Comparison of ENCODE assay signal across 27 cellular contexts in genomic region chr4:182662551-182662950, GRCh38.
"Had no signal": no experiment of that assay in that cellular context is flagged by ENCODE, and none has a peak within 500 bp of the region (broad histone marks: within the 10 kb centered on the region; RNA-seq: fewer than 3 reads in every experiment).

No MANE protein-coding gene starts in this region.

- H3K27ac ChIP-seq: SJSA1 had no signal

- H3K4me1 ChIP-seq: SJSA1 had no signal

- H3K27me3 Mint-ChIP-seq: brain had no signal

- H3K4me3 Mint-ChIP-seq: activated CD4-positive, alpha-beta T cell treated with anti-CD3 and anti-CD28 coated beads, Interleukin-2, amount 10 ng/mL, durations not matched to agents 24 days and 14 days; activated CD8-positive, alpha-beta T cell treated with anti-CD3 and anti-CD28 coated beads for 36 hours; activated naive CD4-positive, alpha-beta T cell treated with anti-CD3 and anti-CD28 coated beads for 36 hours; brain; T-helper 1 cell treated with Interleukin-12 subunit alpha and Interleukin-12 subunit beta and Interleukin-4 antibody, amounts not matched to agents 30 μg/mL and 1 μg/mL, for 36 hours; T-helper 2 cell treated with Interferon-gamma antibody and Interleukin-4, amounts not matched to agents 5 μg/mL and 100 μg/mL, for 36 hours had no signal

- H3K9ac ChIP-seq: SK-N-SH had no signal

- H3K9me3 Mint-ChIP-seq: activated CD4-positive, alpha-beta T cell treated with anti-CD3 and anti-CD28 coated beads, Interleukin-2, amount 10 ng/mL, durations not matched to agents 24 days and 14 days; activated T-helper 2 cell treated with anti-CD3 and anti-CD28 coated beads, Interferon-gamma antibody, Interleukin-2, Interleukin-4, amounts not matched to agents 10 μg/mL and 5 μg/mL and 100 μg/mL, durations not matched to agents 14 hours and 24 hours and 36 hours; T-helper 1 cell treated with Interleukin-12 subunit alpha and Interleukin-12 subunit beta and Interleukin-4 antibody, amounts not matched to agents 30 μg/mL and 1 μg/mL, for 36 hours; T-helper 2 cell treated with Interferon-gamma antibody and Interleukin-4, amounts not matched to agents 5 μg/mL and 100 μg/mL, for 36 hours had no signal

- H3K4me3 ChIP-seq: K562, SJSA1 had no signal

- ATAC-seq: activated CD8-positive, alpha-beta T cell treated with anti-CD3 and anti-CD28 coated beads for 36 hours; activated naive CD4-positive, alpha-beta T cell treated with anti-CD3 and anti-CD28 coated beads, Interleukin-2, amount 50 U/mL, for 72 hours; K562; Panc1 had no signal

- H3K4me2 ChIP-seq: SK-N-SH had no signal

- H3K9me3 ChIP-seq: SK-N-SH had no signal

- H3K27me3 ChIP-seq: SJSA1 had no signal

- H3K4me1 Mint-ChIP-seq: activated CD4-positive, alpha-beta T cell treated with anti-CD3 and anti-CD28 coated beads, Interleukin-2, amount 10 ng/mL, durations not matched to agents 24 days and 14 days had no signal

- DNase-seq: activated CD4-positive, alpha-beta T cell treated with anti-CD3 and anti-CD28 coated beads, Interleukin-2, amount 10 ng/mL, durations not matched to agents 24 days and 14 days; activated CD4-positive, alpha-beta T cell treated with anti-CD3 and anti-CD28 coated beads, Interleukin-2, amount 50 U/mL, for 4 hours; activated CD8-positive, alpha-beta T cell treated with anti-CD3 and anti-CD28 coated beads for 36 hours; activated gamma-delta T cell; activated naive CD4-positive, alpha-beta T cell treated with anti-CD3 and anti-CD28 coated beads for 36 hours; activated T-cell treated with anti-CD3 and anti-CD28 coated beads, Interleukin-2, amount 50 U/mL, for 1 hour; anterior cingulate cortex; caudate nucleus; cerebellar nuclear complex; NCI-H1092 treated with DMSO at 0.1 percent for 48 hours; NCI-H146; NCI-H187; NCI-H2029 treated with DMSO at 0.1 percent for 48 hours; NCI-H2107; NCI-H226; NCI-H524 treated with DMSO at 0.1 percent for 48 hours; RPMI8226; SHP77 treated with DMSO at 0.1 percent for 48 hours; SK-N-SH had no signal

- H3K27ac Mint-ChIP-seq: activated CD4-positive, alpha-beta T cell treated with anti-CD3 and anti-CD28 coated beads, Interleukin-2, amount 10 ng/mL, durations not matched to agents 24 days and 14 days; activated CD8-positive, alpha-beta T cell treated with anti-CD3 and anti-CD28 coated beads for 36 hours; activated naive CD4-positive, alpha-beta T cell treated with anti-CD3 and anti-CD28 coated beads for 36 hours; activated naive CD4-positive, alpha-beta T cell treated with anti-CD3 and anti-CD28 coated beads, Interleukin-2, amount 50 U/mL, for 72 hours; activated T-helper 2 cell treated with anti-CD3 and anti-CD28 coated beads, Interferon-gamma antibody, Interleukin-2, Interleukin-4, amounts not matched to agents 10 μg/mL and 5 μg/mL and 100 μg/mL, durations not matched to agents 14 hours and 24 hours and 36 hours; brain; T-helper 1 cell treated with Interleukin-12 subunit alpha and Interleukin-12 subunit beta and Interleukin-4 antibody, amounts not matched to agents 30 μg/mL and 1 μg/mL, for 36 hours; T-helper 2 cell treated with Interferon-gamma antibody and Interleukin-4, amounts not matched to agents 5 μg/mL and 100 μg/mL, for 36 hours had no signal
